In genomic region chr20:52799130-52799529, GRCh38 we compare ENCODE assay signal across 21 cellular contexts.
"Had no signal": no experiment of that assay in that cellular context is flagged by ENCODE, and none has a peak within 500 bp of the region (broad histone marks: within the 10 kb centered on the region; RNA-seq: fewer than 3 reads in every experiment).

No MANE protein-coding gene starts in this region.

- H3K4me2 ChIP-seq: hepatocyte had no signal

- H3K79me2 ChIP-seq: hepatocyte, parathyroid adenoma had no signal

- ATAC-seq: effector memory CD8-positive, alpha-beta T cell; foreskin keratinocyte; left colon; left ventricle myocardium superior; naive thymus-derived CD4-positive, alpha-beta T cell; right lobe of liver; stimulated activated effector memory CD8-positive, alpha-beta T cell treated with anti-CD3 and anti-CD28 coated beads, Interleukin-12 subunit alpha, Interleukin-12 subunit beta, amount 100 ng/mL, for 72 hours; stimulated activated naive CD8-positive, alpha-beta T cell treated with anti-CD3 and anti-CD28 coated beads, Interleukin-15, Interleukin-2, amounts not matched to agents 100 U/mL and 50 U/mL, for 24 hours had no signal

- H3K27ac ChIP-seq: esophagus squamous epithelium, foreskin keratinocyte, hepatocyte, parathyroid adenoma, prostate gland, right lobe of liver, tibial artery, upper lobe of left lung, vagina had no signal

- H3K9me3 ChIP-seq: esophagus squamous epithelium, prostate gland, right lobe of liver, tibial artery, upper lobe of left lung, vagina had no signal

- DNase-seq: effector memory CD8-positive, alpha-beta T cell; esophagus squamous epithelium; foreskin keratinocyte; head of caudate nucleus; left colon; left ventricle myocardium superior; mesendoderm; naive thymus-derived CD4-positive, alpha-beta T cell; nephron progenitor cell; right lobe of liver; stimulated activated CD4-positive, alpha-beta T cell treated with anti-CD3 and anti-CD28 coated beads, Interleukin-4, amount 100 ng/mL, for 1 hour; stimulated activated CD8-positive, alpha-beta memory T cell treated with anti-CD3 and anti-CD28 coated beads, Interleukin-4, amount 100 ng/mL, for 48 hours; stimulated activated naive CD8-positive, alpha-beta T cell treated with anti-CD3 and anti-CD28 coated beads, Interleukin-15, Interleukin-2, amounts not matched to agents 100 U/mL and 50 U/mL, for 24 hours; tibial artery; upper lobe of left lung had no signal

- H3K4me1 ChIP-seq: esophagus squamous epithelium, foreskin keratinocyte, parathyroid adenoma, prostate gland, right lobe of liver, tibial artery, upper lobe of left lung, vagina had no signal

- H3K9ac ChIP-seq: parathyroid adenoma had no signal

- H2AFZ ChIP-seq: hepatocyte, parathyroid adenoma had no signal

- H3K27me3 ChIP-seq: esophagus squamous epithelium, foreskin keratinocyte, hepatocyte, right lobe of liver, tibial artery, upper lobe of left lung, vagina had no signal

- H3K4me3 ChIP-seq: esophagus squamous epithelium, hepatocyte, lung, prostate gland, right lobe of liver, tibial artery, upper lobe of left lung, vagina had no signal

- H3K36me3 ChIP-seq: esophagus squamous epithelium, prostate gland, right lobe of liver, tibial artery, upper lobe of left lung, vagina had no signal
